ENCODE assay signal across 8 cellular contexts in the genomic region with DNA sequence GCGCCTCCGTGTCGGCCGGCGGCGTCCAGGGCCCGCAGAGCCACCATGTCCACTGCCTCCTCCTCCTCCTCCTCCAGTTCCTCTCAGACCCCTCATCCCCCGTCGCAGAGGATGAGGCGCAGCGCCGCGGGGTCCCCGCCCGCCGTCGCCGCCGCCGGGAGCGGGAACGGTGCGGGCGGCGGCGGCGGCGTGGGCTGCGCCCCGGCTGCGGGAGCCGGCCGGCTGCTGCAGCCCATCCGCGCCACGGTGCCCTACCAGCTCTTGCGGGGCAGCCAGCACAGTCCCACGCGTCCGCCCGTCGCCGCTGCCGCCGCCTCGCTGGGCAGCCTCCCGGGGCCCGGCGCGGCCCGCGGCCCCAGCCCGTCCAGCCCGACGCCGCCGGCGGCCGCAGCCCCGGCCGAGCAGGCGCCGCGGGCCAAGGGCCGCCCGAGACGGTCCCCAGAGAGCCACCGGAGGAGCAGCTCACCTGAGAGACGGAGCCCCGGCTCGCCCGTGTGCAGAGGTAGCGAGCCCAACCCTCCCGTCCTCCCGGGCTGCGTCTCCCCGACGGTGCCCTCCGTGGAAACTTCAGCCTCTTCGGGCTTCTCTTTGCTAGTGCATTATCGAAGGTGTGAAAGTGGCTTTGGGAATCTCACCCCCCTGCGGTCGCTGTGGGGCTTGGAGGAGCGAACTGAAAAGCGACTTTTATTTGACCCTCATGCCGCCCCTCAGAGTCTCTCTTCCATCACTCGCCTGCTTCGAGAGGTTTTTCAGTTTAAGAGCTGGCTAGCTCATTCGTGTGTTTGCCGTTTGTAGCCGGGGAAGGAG. TPM values are rescaled to one million over a fixed set of nuclear protein-coding genes. Genes with fewer than 3 reads are reported as not detected.
DNase-seq lines count a peak whose midpoint lies in the region; ATAC-seq and TF ChIP-seq lines count a peak whose summit lies in the region.

No MANE protein-coding gene starts in this region.

- no peaks in the 10 kb centered on the region for H3K36me3 ChIP-seq in GM23338 (ENCODE audit: insufficient read depth)
- no peaks in the 10 kb centered on the region for H3K36me3 ChIP-seq in duodenal mucosa (ENCODE audit: control insufficient read depth in 1 of 2, insufficient read depth in 2 of 2, low read length in 2 of 2)

- no peaks in the 10 kb centered on the region for H3K27me3 Mint-ChIP-seq in GM23338 (ENCODE audit: insufficient read depth, low read depth, poor library complexity)
- H3K27me3 Mint-ChIP-seq in activated CD4-positive, alpha-beta T cell treated with anti-CD3 and anti-CD28 coated beads, Interleukin-2, amount 10 ng/mL, durations not matched to agents 7 days and 5 days, result no peaks in the 10 kb centered on the region

- H2AFZ ChIP-seq in GM23338, result peak overlapping the region; percentile 91

- no peaks in the 10 kb centered on the region for H3F3A ChIP-seq in GM23338 (replicated peaks; ENCODE audit: low read depth)

- H3K27ac ChIP-seq in GM23338 (ENCODE audit: low read depth) (peak overlapping the region; percentile 24; the same call in 1 of the 2 replicates), duodenal mucosa (ENCODE audit: low read depth, low read length) (peak overlapping the region; percentile 91)

- peaks cover 46% of the 10 kb centered on the region for H3K79me2 ChIP-seq in GM23338 (replicated peaks; ENCODE audit: insufficient read depth)

- H3K4me3 ChIP-seq in GM23338, result peak overlapping the region; percentile 86
- H3K4me3 ChIP-seq in duodenal mucosa (ENCODE audit: low read depth in 1 of 2, low read length in 2 of 2), result peak overlapping the region; percentile 92 to 94

- no peaks in the 10 kb centered on the region for H3K9me3 ChIP-seq in duodenal mucosa (ENCODE audit: control insufficient read depth in 1 of 2, low read length in 2 of 2)

- peak overlapping the region; percentile 68 to 79 for H3K9ac ChIP-seq in duodenal mucosa (ENCODE audit: low read depth in 1 of 2, low read length in 2 of 2)

- POLR2A ChIA-PET in activated CD4-positive, alpha-beta T cell treated with anti-CD3 and anti-CD28 coated beads, Interleukin-2, amount 10 ng/mL, durations not matched to agents 7 days and 5 days (lab: Charles Lee), result no interaction called here

- peaks cover 11% of the 10 kb centered on the region for H3K4me1 Mint-ChIP-seq in GM23338
- H3K4me1 Mint-ChIP-seq in activated CD4-positive, alpha-beta T cell treated with anti-CD3 and anti-CD28 coated beads, Interleukin-2, amount 10 ng/mL, durations not matched to agents 7 days and 5 days, result peaks cover 24% of the 10 kb centered on the region

- H3K27ac Mint-ChIP-seq in GM23338, result no peak overlapping the region
- H3K27ac Mint-ChIP-seq in activated CD4-positive, alpha-beta T cell treated with anti-CD3 and anti-CD28 coated beads, Interleukin-2, amount 10 ng/mL, durations not matched to agents 7 days and 5 days, result peak overlapping the region; percentile 79

- CTCF ChIA-PET in activated CD4-positive, alpha-beta T cell treated with anti-CD3 and anti-CD28 coated beads, Interleukin-2, amount 10 ng/mL, durations not matched to agents 7 days and 5 days (lab: Charles Lee), result interaction anchor here (0.6 to 1.7 kb wide), 4 partner anchors 10 to 1880 kb away, joined by 3 to 9 read pairs (median 4); no protein-coding TSS in a partner anchor

- H3K9me3 Mint-ChIP-seq in GM23338, result no peaks in the 10 kb centered on the region; the same call in 2 of the 3 replicates
- no peaks in the 10 kb centered on the region for H3K9me3 Mint-ChIP-seq in activated CD4-positive, alpha-beta T cell treated with anti-CD3 and anti-CD28 coated beads, Interleukin-2, amount 10 ng/mL, durations not matched to agents 7 days and 5 days

- H3K4me1 ChIP-seq in GM23338 (ENCODE audit: insufficient read depth) (peaks cover 30% of the 10 kb centered on the region), duodenal mucosa (ENCODE audit: control insufficient read depth in 1 of 2, insufficient read depth in 2 of 2, low read length in 2 of 2) (peaks cover 0 to 14% of the 10 kb centered on the region in 2 donors)

- no peaks in the 10 kb centered on the region; the same call in 1 of the 2 replicates for H4K20me1 ChIP-seq in GM23338 (replicated peaks; ENCODE audit: insufficient read depth)

- no peaks in the 10 kb centered on the region for H3K9me2 ChIP-seq in GM23338 (ENCODE audit: insufficient read depth)

- DNase-seq in DMS 273 (lab: John Stamatoyannopoulos, UW; ENCODE audit: unreplicated experiment), result peak; percentile 87
- peak; percentile 54 for DNase-seq in GM23338 (ENCODE audit: low spot score)
- DNase-seq in NCI-H2029 treated with DMSO at 0.1 percent for 48 hours (lab: John Stamatoyannopoulos, UW), result peak; percentile 71
- peak; percentile 48 for DNase-seq in activated CD4-positive, alpha-beta T cell treated with anti-CD3 and anti-CD28 coated beads, Interleukin-2, amount 10 ng/mL, durations not matched to agents 7 days and 5 days
- peak; percentile 22 to 48 for DNase-seq in lung microvascular endothelial cell (ENCODE audit: low read depth in 2 of 2)
- DNase-seq in stimulated activated CD8-positive, alpha-beta memory T cell treated with anti-CD3 and anti-CD28 coated beads, Interleukin-12 subunit alpha, Interleukin-12 subunit beta, amount 100 ng/mL, for 1 hour (ENCODE audit: low read depth), result peak; percentile 30
- DNase-seq in GOT3 (lab: John Stamatoyannopoulos, UW), result no peak

- ATAC-seq in GM23338, result peak; percentile 20

- no peaks in the 10 kb centered on the region for H3K36me3 Mint-ChIP-seq in GM23338 (ENCODE audit: low read depth)
- no peaks in the 10 kb centered on the region for H3K36me3 Mint-ChIP-seq in activated CD4-positive, alpha-beta T cell treated with anti-CD3 and anti-CD28 coated beads, Interleukin-2, amount 10 ng/mL, durations not matched to agents 7 days and 5 days (ENCODE audit: low read depth)

- H3K27me3 ChIP-seq in GM23338 (ENCODE audit: insufficient read depth) (0 out of 2 replicates have a peak, but pooled peaks cover 4% of the 10 kb centered on the region), duodenal mucosa (ENCODE audit: control insufficient read depth in 1 of 2, insufficient read depth in 2 of 2, low read length in 2 of 2) (no peaks in the 10 kb centered on the region)

- peak in 1 of 2 experiments; percentile 3; a peak in 1 of 4 replicates for TF ChIP-seq CTCF in GM23338 (conservative IDR thresholded peaks at IDR 0.05; ENCODE audit: low read depth in 2 of 2)

- peak overlapping the region; percentile 96 for H3K4me2 ChIP-seq in GM23338

- peak overlapping the region; percentile 92; the same call in 2 of the 3 replicates for H3K4me3 Mint-ChIP-seq in GM23338
- peak overlapping the region; percentile 74 for H3K4me3 Mint-ChIP-seq in activated CD4-positive, alpha-beta T cell treated with anti-CD3 and anti-CD28 coated beads, Interleukin-2, amount 10 ng/mL, durations not matched to agents 7 days and 5 days

TF ChIP-seq in GM23338, 12 proteins besides CTCF, POLR2A, EP300 and RAD21 (continues in another document):
- no peak for TF ChIP-seq ZNF114 (CRISPR knock-in tag; IDR thresholded peaks at IDR 0.05)
- TF ChIP-seq JUNB (IDR thresholded peaks at IDR 0.05; ENCODE audit: unreplicated experiment), result no peak
- no peak for TF ChIP-seq ZNF331 (CRISPR knock-in tag; IDR thresholded peaks at IDR 0.05; ENCODE audit: low read depth)
- no peak for TF ChIP-seq EZH2 (IDR thresholded peaks at IDR 0.05; ENCODE audit: low read depth, unreplicated experiment)
- no peak for TF ChIP-seq STAT1 (IDR thresholded peaks at IDR 0.05; ENCODE audit: unreplicated experiment)

RNA-seq across cellular contexts. Expression of gene GLCCI1, which starts 0.9 kb away (rescaled TPM):
- total RNA-seq in GM23338 (2014; rRNA removed; shearing (Covaris generic)), result 15.5 and 15.7 TPM in 2 replicates
- 14.0 and 15.0 TPM in 2 replicates for polyA plus RNA-seq in GM23338 (2016; fragmentation: Nextera tagmentation; extraction: Ambion mirVana)
- 10 to 100 TPM; 27.9 to 29.6 TPM for total RNA-seq in activated CD4-positive, alpha-beta T cell treated with anti-CD3 and anti-CD28 coated beads, Interleukin-2, amount 10 ng/mL, durations not matched to agents 7 days and 5 days
- total RNA-seq in lung microvascular endothelial cell, result 0.87 and 1.4 TPM in 2 replicates
